ENCODE assay signal across 1 cellular context in the genomic region with DNA sequence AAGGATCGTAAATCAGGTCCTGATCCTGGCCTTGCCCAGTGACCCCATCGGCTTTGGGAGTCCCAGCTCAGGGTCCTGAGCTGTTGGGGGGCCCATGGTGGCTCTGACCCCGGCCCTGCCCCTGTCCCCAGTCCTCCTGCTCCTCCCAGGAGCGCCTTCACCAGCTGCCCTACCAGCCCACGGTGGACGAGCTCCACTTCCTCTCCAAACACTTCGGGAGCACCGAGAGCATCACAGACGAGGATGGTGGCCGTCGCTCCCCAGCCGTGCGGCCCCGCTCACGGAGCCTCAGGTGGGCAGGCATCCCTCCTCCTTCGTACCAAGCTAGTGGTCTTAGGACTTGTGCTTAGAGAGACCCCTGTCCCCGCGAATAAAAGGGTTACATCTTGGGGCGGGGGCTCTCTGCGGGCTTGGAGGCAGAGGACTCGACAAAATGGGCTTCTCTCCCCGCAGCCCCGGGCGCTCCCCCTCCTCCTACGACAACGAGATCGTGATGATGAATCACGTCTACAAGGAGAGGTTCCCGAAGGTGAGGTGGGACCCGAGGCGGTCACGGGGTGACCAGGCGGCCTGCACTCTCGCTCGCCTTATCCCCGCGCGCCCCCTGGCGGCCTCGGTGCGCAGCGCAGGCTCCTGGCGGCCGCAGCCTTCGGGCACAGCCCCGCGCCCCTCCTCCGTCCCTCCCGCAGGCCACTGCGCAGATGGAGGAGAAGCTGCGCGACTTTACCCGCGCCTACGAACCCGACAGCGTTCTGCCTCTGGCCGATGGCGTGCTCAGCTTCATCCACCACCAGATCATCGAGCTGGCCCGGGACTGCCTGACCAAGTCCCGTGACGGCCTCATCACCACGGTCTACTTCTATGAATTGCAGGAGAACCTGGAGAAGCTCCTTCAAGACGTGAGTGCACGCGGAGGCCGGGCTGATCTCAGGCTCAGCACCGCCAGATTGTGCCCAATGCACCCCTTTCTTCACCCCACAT.
TF ChIP-seq lines count a peak whose summit lies in the region.

No MANE protein-coding gene starts in this region.

TF ChIP-seq in GM12878, 131 proteins besides CTCF, POLR2A, EP300 and RAD21 (continues in another document):
- TF ChIP-seq TBL1XR1 (IDR thresholded peaks at IDR 0.05; ENCODE audit: low read depth, low read length) (no peak), CHD4 (IDR thresholded peaks at IDR 0.05) (no peak), FOXK2 (IDR thresholded peaks at IDR 0.05) (no peak), IKZF1 (conservative IDR thresholded peaks at IDR 0.05) (peak; percentile 55), ZBED1 (IDR thresholded peaks at IDR 0.05; ENCODE audit: borderline replicate concordance) (no peak), NFIC (IDR thresholded peaks at IDR 0.05; ENCODE audit: low read depth, low read length) (no peak), CBX5 (IDR thresholded peaks at IDR 0.05; ENCODE audit: low read depth) (no peak), GATAD2B (conservative IDR thresholded peaks at IDR 0.05; ENCODE audit: low read depth) (peak; percentile 36; the same call in 1 of the 2 replicates), CHD2 (IDR thresholded peaks at IDR 0.05; ENCODE audit: borderline replicate concordance, low read depth, low read length) (0 out of 2 replicates have a peak, but pooled peaks have one; percentile 36), GABPA (IDR thresholded peaks at IDR 0.05; ENCODE audit: low read depth) (no peak), LARP7 (IDR thresholded peaks at IDR 0.05) (peak; percentile 74; the same call in 1 of the 2 replicates), MYB (IDR thresholded peaks at IDR 0.05; ENCODE audit: borderline replicate concordance, low read depth, low read length) (no peak), SIN3A (IDR thresholded peaks at IDR 0.05; ENCODE audit: low read depth, low read length) (no peak), TCF3 (IDR thresholded peaks at IDR 0.05; ENCODE audit: borderline replicate concordance, insufficient read depth, low read depth, low read length) (no peak), BRCA1 (IDR thresholded peaks at IDR 0.05; ENCODE audit: low read depth, low read length) (no peak), JUNB (IDR thresholded peaks at IDR 0.05) (no peak), SREBF1 (IDR thresholded peaks at IDR 0.05; ENCODE audit: low read length) (no peak), ESRRA (IDR thresholded peaks at IDR 0.05; ENCODE audit: low read length) (no peak), NFXL1 (IDR thresholded peaks at IDR 0.05; ENCODE audit: borderline replicate concordance) (no peak), MXI1 (IDR thresholded peaks at IDR 0.05; ENCODE audit: low read depth, low read length) (peak; percentile 32; the same call in 1 of the 2 replicates), BACH1 (IDR thresholded peaks at IDR 0.05; ENCODE audit: borderline replicate concordance) (peak; percentile 54), SRF (IDR thresholded peaks at IDR 0.05; ENCODE audit: low read depth in 2 of 2, low read length in 2 of 2) (no peak), NR2F1 (conservative IDR thresholded peaks at IDR 0.05) (peak; percentile 51; the same call in 1 of the 2 replicates)
- TF ChIP-seq, protein P1, sequence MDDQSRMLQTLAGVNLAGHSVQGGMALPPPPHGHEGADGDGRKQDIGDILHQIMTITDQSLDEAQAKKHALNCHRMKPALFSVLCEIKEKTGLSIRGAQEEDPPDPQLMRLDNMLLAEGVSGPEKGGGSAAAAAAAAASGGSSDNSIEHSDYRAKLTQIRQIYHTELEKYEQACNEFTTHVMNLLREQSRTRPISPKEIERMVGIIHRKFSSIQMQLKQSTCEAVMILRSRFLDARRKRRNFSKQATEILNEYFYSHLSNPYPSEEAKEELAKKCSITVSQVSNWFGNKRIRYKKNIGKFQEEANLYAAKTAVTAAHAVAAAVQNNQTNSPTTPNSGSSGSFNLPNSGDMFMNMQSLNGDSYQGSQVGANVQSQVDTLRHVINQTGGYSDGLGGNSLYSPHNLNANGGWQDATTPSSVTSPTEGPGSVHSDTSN (IDR thresholded peaks at IDR 0.05; ENCODE audit: insufficient replicate concordance, low read depth, low read length), result no peak
- TF ChIP-seq, protein P2, sequence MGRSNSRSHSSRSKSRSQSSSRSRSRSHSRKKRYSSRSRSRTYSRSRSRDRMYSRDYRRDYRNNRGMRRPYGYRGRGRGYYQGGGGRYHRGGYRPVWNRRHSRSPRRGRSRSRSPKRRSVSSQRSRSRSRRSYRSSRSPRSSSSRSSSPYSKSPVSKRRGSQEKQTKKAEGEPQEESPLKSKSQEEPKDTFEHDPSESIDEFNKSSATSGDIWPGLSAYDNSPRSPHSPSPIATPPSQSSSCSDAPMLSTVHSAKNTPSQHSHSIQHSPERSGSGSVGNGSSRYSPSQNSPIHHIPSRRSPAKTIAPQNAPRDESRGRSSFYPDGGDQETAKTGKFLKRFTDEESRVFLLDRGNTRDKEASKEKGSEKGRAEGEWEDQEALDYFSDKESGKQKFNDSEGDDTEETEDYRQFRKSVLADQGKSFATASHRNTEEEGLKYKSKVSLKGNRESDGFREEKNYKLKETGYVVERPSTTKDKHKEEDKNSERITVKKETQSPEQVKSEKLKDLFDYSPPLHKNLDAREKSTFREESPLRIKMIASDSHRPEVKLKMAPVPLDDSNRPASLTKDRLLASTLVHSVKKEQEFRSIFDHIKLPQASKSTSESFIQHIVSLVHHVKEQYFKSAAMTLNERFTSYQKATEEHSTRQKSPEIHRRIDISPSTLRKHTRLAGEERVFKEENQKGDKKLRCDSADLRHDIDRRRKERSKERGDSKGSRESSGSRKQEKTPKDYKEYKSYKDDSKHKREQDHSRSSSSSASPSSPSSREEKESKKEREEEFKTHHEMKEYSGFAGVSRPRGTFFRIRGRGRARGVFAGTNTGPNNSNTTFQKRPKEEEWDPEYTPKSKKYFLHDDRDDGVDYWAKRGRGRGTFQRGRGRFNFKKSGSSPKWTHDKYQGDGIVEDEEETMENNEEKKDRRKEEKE (IDR thresholded peaks at IDR 0.05), result no peak
- TF ChIP-seq, protein P3, sequence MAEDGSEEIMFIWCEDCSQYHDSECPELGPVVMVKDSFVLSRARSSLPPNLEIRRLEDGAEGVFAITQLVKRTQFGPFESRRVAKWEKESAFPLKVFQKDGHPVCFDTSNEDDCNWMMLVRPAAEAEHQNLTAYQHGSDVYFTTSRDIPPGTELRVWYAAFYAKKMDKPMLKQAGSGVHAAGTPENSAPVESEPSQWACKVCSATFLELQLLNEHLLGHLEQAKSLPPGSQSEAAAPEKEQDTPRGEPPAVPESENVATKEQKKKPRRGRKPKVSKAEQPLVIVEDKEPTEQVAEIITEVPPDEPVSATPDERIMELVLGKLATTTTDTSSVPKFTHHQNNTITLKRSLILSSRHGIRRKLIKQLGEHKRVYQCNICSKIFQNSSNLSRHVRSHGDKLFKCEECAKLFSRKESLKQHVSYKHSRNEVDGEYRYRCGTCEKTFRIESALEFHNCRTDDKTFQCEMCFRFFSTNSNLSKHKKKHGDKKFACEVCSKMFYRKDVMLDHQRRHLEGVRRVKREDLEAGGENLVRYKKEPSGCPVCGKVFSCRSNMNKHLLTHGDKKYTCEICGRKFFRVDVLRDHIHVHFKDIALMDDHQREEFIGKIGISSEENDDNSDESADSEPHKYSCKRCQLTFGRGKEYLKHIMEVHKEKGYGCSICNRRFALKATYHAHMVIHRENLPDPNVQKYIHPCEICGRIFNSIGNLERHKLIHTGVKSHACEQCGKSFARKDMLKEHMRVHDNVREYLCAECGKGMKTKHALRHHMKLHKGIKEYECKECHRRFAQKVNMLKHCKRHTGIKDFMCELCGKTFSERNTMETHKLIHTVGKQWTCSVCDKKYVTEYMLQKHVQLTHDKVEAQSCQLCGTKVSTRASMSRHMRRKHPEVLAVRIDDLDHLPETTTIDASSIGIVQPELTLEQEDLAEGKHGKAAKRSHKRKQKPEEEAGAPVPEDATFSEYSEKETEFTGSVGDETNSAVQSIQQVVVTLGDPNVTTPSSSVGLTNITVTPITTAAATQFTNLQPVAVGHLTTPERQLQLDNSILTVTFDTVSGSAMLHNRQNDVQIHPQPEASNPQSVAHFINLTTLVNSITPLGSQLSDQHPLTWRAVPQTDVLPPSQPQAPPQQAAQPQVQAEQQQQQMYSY (CRISPR knock-in tag; IDR thresholded peaks at IDR 0.05), result no peak
- TF ChIP-seq, protein P4, sequence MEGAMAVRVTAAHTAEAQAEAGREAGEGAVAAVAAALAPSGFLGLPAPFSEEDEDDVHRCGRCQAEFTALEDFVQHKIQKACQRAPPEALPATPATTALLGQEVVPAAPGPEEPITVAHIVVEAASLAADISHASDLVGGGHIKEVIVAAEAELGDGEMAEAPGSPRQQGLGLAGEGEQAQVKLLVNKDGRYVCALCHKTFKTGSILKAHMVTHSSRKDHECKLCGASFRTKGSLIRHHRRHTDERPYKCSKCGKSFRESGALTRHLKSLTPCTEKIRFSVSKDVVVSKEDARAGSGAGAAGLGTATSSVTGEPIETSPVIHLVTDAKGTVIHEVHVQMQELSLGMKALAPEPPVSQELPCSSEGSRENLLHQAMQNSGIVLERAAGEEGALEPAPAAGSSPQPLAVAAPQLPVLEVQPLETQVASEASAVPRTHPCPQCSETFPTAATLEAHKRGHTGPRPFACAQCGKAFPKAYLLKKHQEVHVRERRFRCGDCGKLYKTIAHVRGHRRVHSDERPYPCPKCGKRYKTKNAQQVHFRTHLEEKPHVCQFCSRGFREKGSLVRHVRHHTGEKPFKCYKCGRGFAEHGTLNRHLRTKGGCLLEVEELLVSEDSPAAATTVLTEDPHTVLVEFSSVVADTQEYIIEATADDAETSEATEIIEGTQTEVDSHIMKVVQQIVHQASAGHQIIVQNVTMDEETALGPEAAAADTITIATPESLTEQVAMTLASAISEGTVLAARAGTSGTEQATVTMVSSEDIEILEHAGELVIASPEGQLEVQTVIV (IDR thresholded peaks at IDR 0.05; ENCODE audit: borderline replicate concordance, partially characterized antibody), result no peak
- TF ChIP-seq, protein P5, sequence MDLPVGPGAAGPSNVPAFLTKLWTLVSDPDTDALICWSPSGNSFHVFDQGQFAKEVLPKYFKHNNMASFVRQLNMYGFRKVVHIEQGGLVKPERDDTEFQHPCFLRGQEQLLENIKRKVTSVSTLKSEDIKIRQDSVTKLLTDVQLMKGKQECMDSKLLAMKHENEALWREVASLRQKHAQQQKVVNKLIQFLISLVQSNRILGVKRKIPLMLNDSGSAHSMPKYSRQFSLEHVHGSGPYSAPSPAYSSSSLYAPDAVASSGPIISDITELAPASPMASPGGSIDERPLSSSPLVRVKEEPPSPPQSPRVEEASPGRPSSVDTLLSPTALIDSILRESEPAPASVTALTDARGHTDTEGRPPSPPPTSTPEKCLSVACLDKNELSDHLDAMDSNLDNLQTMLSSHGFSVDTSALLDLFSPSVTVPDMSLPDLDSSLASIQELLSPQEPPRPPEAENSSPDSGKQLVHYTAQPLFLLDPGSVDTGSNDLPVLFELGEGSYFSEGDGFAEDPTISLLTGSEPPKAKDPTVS (IDR thresholded peaks at IDR 0.05; ENCODE audit: low read depth, low read length), result no peak
- TF ChIP-seq, protein P6, sequence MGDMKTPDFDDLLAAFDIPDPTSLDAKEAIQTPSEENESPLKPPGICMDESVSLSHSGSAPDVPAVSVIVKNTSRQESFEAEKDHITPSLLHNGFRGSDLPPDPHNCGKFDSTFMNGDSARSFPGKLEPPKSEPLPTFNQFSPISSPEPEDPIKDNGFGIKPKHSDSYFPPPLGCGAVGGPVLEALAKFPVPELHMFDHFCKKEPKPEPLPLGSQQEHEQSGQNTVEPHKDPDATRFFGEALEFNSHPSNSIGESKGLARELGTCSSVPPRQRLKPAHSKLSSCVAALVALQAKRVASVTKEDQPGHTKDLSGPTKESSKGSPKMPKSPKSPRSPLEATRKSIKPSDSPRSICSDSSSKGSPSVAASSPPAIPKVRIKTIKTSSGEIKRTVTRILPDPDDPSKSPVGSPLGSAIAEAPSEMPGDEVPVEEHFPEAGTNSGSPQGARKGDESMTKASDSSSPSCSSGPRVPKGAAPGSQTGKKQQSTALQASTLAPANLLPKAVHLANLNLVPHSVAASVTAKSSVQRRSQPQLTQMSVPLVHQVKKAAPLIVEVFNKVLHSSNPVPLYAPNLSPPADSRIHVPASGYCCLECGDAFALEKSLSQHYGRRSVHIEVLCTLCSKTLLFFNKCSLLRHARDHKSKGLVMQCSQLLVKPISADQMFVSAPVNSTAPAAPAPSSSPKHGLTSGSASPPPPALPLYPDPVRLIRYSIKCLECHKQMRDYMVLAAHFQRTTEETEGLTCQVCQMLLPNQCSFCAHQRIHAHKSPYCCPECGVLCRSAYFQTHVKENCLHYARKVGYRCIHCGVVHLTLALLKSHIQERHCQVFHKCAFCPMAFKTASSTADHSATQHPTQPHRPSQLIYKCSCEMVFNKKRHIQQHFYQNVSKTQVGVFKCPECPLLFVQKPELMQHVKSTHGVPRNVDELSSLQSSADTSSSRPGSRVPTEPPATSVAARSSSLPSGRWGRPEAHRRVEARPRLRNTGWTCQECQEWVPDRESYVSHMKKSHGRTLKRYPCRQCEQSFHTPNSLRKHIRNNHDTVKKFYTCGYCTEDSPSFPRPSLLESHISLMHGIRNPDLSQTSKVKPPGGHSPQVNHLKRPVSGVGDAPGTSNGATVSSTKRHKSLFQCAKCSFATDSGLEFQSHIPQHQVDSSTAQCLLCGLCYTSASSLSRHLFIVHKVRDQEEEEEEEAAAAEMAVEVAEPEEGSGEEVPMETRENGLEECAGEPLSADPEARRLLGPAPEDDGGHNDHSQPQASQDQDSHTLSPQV (IDR thresholded peaks at IDR 0.05), result peak; percentile 70; the same call in 1 of the 2 replicates
- TF ChIP-seq, protein P7, sequence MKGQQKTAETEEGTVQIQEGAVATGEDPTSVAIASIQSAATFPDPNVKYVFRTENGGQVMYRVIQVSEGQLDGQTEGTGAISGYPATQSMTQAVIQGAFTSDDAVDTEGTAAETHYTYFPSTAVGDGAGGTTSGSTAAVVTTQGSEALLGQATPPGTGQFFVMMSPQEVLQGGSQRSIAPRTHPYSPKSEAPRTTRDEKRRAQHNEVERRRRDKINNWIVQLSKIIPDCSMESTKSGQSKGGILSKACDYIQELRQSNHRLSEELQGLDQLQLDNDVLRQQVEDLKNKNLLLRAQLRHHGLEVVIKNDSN (IDR thresholded peaks at IDR 0.05; ENCODE audit: borderline replicate concordance, extremely low read length, insufficient read depth, low read depth, low read length), result peak; percentile 60
- TF ChIP-seq, protein P8, sequence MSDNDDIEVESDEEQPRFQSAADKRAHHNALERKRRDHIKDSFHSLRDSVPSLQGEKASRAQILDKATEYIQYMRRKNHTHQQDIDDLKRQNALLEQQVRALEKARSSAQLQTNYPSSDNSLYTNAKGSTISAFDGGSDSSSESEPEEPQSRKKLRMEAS (IDR thresholded peaks at IDR 0.05; ENCODE audit: low read depth, low read length), result no peak
- TF ChIP-seq, protein P9, sequence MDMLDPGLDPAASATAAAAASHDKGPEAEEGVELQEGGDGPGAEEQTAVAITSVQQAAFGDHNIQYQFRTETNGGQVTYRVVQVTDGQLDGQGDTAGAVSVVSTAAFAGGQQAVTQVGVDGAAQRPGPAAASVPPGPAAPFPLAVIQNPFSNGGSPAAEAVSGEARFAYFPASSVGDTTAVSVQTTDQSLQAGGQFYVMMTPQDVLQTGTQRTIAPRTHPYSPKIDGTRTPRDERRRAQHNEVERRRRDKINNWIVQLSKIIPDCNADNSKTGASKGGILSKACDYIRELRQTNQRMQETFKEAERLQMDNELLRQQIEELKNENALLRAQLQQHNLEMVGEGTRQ (IDR thresholded peaks at IDR 0.05; ENCODE audit: borderline replicate concordance, low read depth, low read length), result peak; percentile 4
